26 cellular contexts compared by ENCODE assay signal in the genomic region with DNA sequence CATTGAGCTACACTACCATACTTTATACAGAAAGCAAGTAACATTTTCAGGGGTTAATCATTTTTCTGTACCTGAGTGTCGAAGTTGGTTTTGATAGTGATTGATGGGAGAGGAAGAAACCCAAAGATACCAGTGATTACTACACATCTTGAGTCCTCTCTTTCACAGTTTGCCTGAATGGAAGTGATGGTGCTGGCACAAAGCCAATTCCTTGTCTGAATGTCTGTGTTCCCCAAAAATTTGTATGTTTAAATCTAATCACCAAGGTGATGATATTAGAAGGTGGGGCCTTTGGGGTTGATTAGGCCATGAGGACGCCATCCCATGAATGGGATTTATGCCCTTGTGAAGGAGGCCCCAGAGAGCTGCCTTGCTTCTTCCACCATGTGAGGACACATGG.
"Had no signal": no experiment of that assay in that cellular context is flagged by ENCODE, and none has a peak within 500 bp of the region (broad histone marks: within the 10 kb centered on the region; RNA-seq: fewer than 3 reads in every experiment).

No MANE protein-coding gene starts in this region.

- DNase-seq: stimulated activated CD4-positive, alpha-beta T cell treated with anti-CD3 and anti-CD28 coated beads, Interleukin-2, amount 100 ng/mL, for 48 hours; stimulated activated CD4-positive, alpha-beta T cell treated with anti-CD3 and anti-CD28 coated beads, Interleukin-4, amount 100 ng/mL, for 1 hour; stimulated activated CD4-positive, alpha-beta T cell treated with anti-CD3 and anti-CD28 coated beads, Interleukin-4, amount 100 ng/mL, for 24 hours; stimulated activated CD4-positive, alpha-beta T cell treated with anti-CD3 and anti-CD28 coated beads, Interleukin-4, amount 100 ng/mL, for 4 hours; stimulated activated CD8-positive, alpha-beta memory T cell treated with anti-CD3 and anti-CD28 coated beads, Interleukin-4, amount 100 ng/mL, for 48 hours; stimulated activated naive B cell treated with anti-CD40 and anti-IgM and Interleukin-4, amounts not matched to agents 10 μg/mL and 1 μg/mL and 100 μg/mL, for 72 hours; stimulated activated naive CD4-positive, alpha-beta T cell; stimulated activated naive CD4-positive, alpha-beta T cell treated with Interleukin-2 at 50 U/mL for 16 hours; stimulated activated naive CD8-positive, alpha-beta T cell treated with anti-CD3 and anti-CD28 coated beads, Interleukin-15, amount 100 ng/mL, for 72 hours; stimulated activated naive CD8-positive, alpha-beta T cell treated with anti-CD3 and anti-CD28 coated beads, Interleukin-15, Interleukin-2, amounts not matched to agents 100 U/mL and 50 U/mL, for 24 hours; stomach; substantia nigra; testis; thyroid gland; tibial artery; transverse colon; trophoblast cell; upper lobe of left lung; upper lobe of right lung; uterus had no signal

- H3K4me1 ChIP-seq: suprapubic skin, testis, thyroid gland, transverse colon, upper lobe of left lung, upper lobe of right lung, uterus, vagina had no signal

- H3K27ac ChIP-seq: stomach, suprapubic skin, testis, thoracic aorta, thyroid gland, tibial artery, tibial nerve, transverse colon, upper lobe of left lung, upper lobe of right lung, uterus, vagina had no signal

- H3K4me3 ChIP-seq: stomach, suprapubic skin, testis, thoracic aorta, thyroid gland, tibial artery, tibial nerve, transverse colon, upper lobe of left lung, upper lobe of right lung, uterus, vagina had no signal

- ATAC-seq: stimulated activated effector memory CD8-positive, alpha-beta T cell treated with anti-CD3 and anti-CD28 coated beads, Interleukin-12 subunit alpha, Interleukin-12 subunit beta, amount 100 ng/mL, for 72 hours; stimulated activated memory B cell treated with anti-CD40 and anti-IgM and Interleukin-4, amounts not matched to agents 10 μg/mL and 1 μg/mL and 100 μg/mL, for 72 hours; stimulated activated naive B cell treated with anti-CD40 and anti-IgM and Interleukin-4, amounts not matched to agents 10 μg/mL and 1 μg/mL and 100 μg/mL, for 72 hours; stimulated activated naive CD8-positive, alpha-beta T cell treated with anti-CD3 and anti-CD28 coated beads, Interleukin-15, amount 100 ng/mL, for 72 hours; stimulated activated naive CD8-positive, alpha-beta T cell treated with anti-CD3 and anti-CD28 coated beads, Interleukin-15, Interleukin-2, amounts not matched to agents 100 U/mL and 50 U/mL, for 24 hours; upper lobe of right lung had no signal

- H3K27me3 ChIP-seq: stomach, suprapubic skin, testis, thyroid gland, tibial artery, tibial nerve, transverse colon, upper lobe of left lung, upper lobe of right lung, uterus, vagina had no signal

- H3K36me3 ChIP-seq: stomach, suprapubic skin, thoracic aorta, thyroid gland, tibial artery, tibial nerve, transverse colon, upper lobe of left lung, upper lobe of right lung, uterus, vagina had no signal

- H3K9me3 ChIP-seq: stomach, suprapubic skin, testis, thoracic aorta, thyroid gland, tibial artery, tibial nerve, upper lobe of left lung, upper lobe of right lung, uterus, vagina had no signal
